In the genomic region with DNA sequence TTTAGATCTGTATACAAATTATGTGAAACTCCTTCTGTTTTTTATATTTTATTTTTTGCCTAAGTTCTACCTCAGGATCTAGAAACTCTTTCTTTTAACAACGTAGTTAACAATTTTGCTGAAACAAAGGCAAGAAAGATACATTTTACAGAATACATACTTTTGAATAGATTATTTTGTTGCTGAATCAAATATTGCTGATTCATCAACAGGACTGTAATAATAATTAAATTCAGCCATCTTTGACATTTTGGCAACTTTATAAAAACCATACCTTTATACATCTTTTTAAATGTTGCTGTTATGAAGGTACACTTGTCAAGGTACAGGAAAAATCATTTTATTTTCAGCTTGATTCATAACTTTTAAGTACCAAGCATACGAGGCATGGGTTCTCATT, we compare ENCODE assay signal across 9 cellular contexts.
"Had no signal": no experiment of that assay in that cellular context is flagged by ENCODE, and none has a peak within 500 bp of the region (broad histone marks: within the 10 kb centered on the region; RNA-seq: fewer than 3 reads in every experiment).

No MANE protein-coding gene starts in this region.

- H2AFZ ChIP-seq: GM23338 had no signal

- H3K4me2 ChIP-seq: GM23338, KMS-11 had no signal

- H3K4me3 ChIP-seq: GM23338 had no signal

- FAIRE-seq: H1, H54 had no signal

- ATAC-seq: GM23338 had no signal

- H3K27ac ChIP-seq: HL-60, KMS-11 had no signal

- DNase-seq: H9, HCEC 1CT, Karpas-422, KBM-7 had no signal

- H3K9ac ChIP-seq: KMS-11 had no signal
